In genomic region chr1:202004711-202005110, GRCh38 we compare ENCODE assay signal across 16 cellular contexts. TPM values are rescaled to one million over a fixed set of nuclear protein-coding genes. Genes with fewer than 3 reads are reported as not detected.
"Had no signal": no experiment of that assay in that cellular context is flagged by ENCODE, and none has a peak within 500 bp of the region (broad histone marks: within the 10 kb centered on the region; RNA-seq: fewer than 3 reads in every experiment).

No MANE protein-coding gene starts in this region.

- H3K27me3 ChIP-seq: gastrocnemius medialis had no signal

- ATAC-seq: activated naive CD8-positive, alpha-beta T cell treated with anti-CD3 and anti-CD28 coated beads, Interleukin-2, amount 50 U/mL, for 24 hours; gastrocnemius medialis; lower lobe of right lung; natural killer cell treated with Interleukin-12 subunit alpha and Interleukin-12 subunit beta and Interleukin-15 and Interleukin-18, amount 100 ng/mL, for 72 hours; stimulated activated naive CD8-positive, alpha-beta T cell treated with anti-CD3 and anti-CD28 coated beads, Interleukin-15, Interleukin-2, amounts not matched to agents 100 U/mL and 50 U/mL, for 24 hours had no signal

- DNase-seq: activated B cell treated with CpG ODN at 0.5 μM for 24 hours; activated CD4-positive, alpha-beta T cell treated with anti-CD3 and anti-CD28 coated beads, Interleukin-2, amount 10 ng/mL, durations not matched to agents 7 days and 5 days; activated CD8-positive, alpha-beta memory T cell treated with anti-CD3 and anti-CD28 coated beads for 24 hours; activated naive CD4-positive, alpha-beta T cell treated with Interleukin-2 at 50 U/mL for 16 hours; activated naive CD8-positive, alpha-beta T cell treated with anti-CD3 and anti-CD28 coated beads, Interleukin-2, amount 50 U/mL, for 24 hours; effector memory CD4-positive, alpha-beta T cell; gastrocnemius medialis; hippocampal formation; lower lobe of right lung; stimulated activated CD4-positive, alpha-beta T cell treated with anti-CD3 and anti-CD28 coated beads, Interleukin-4, amount 100 ng/mL, for 1 hour; stimulated activated CD8-positive, alpha-beta memory T cell treated with anti-CD3 and anti-CD28 coated beads, Interleukin-4, amount 100 ng/mL, for 48 hours; stimulated activated naive CD8-positive, alpha-beta T cell treated with anti-CD3 and anti-CD28 coated beads, Interleukin-15, Interleukin-2, amounts not matched to agents 100 U/mL and 50 U/mL, for 24 hours had no signal

- H3K27me3 Mint-ChIP-seq: activated B cell treated with CpG ODN at 0.5 μM for 24 hours; activated CD4-positive, alpha-beta T cell treated with anti-CD3 and anti-CD28 coated beads, Interleukin-2, amount 10 ng/mL, durations not matched to agents 7 days and 5 days; activated naive CD8-positive, alpha-beta T cell treated with anti-CD3 and anti-CD28 coated beads, Interleukin-2, amount 50 U/mL, for 24 hours; natural killer cell treated with Interleukin-12 subunit alpha and Interleukin-12 subunit beta and Interleukin-15 and Interleukin-18, amount 100 ng/mL, for 72 hours had no signal

- H3K27ac Mint-ChIP-seq: activated B cell treated with CpG ODN at 0.5 μM for 24 hours; activated naive CD8-positive, alpha-beta T cell treated with anti-CD3 and anti-CD28 coated beads, Interleukin-2, amount 50 U/mL, for 24 hours; natural killer cell treated with Interleukin-12 subunit alpha and Interleukin-12 subunit beta and Interleukin-15 and Interleukin-18, amount 100 ng/mL, for 72 hours; T-helper 1 cell treated with Interleukin-12 subunit alpha and Interleukin-12 subunit beta and Interleukin-4 antibody, amounts not matched to agents 30 μg/mL and 1 μg/mL, for 36 hours had no signal

- H3K4me1 ChIP-seq: gastrocnemius medialis had no signal

- H3K4me3 Mint-ChIP-seq: activated B cell treated with CpG ODN at 0.5 μM for 24 hours; activated CD4-positive, alpha-beta T cell treated with anti-CD3 and anti-CD28 coated beads, Interleukin-2, amount 10 ng/mL, durations not matched to agents 7 days and 5 days; activated naive CD8-positive, alpha-beta T cell treated with anti-CD3 and anti-CD28 coated beads, Interleukin-2, amount 50 U/mL, for 24 hours; natural killer cell treated with Interleukin-12 subunit alpha and Interleukin-12 subunit beta and Interleukin-15 and Interleukin-18, amount 100 ng/mL, for 72 hours; T-helper 1 cell treated with Interleukin-12 subunit alpha and Interleukin-12 subunit beta and Interleukin-4 antibody, amounts not matched to agents 30 μg/mL and 1 μg/mL, for 36 hours had no signal

- H3K27ac ChIP-seq: coronary artery, gastrocnemius medialis, lower lobe of right lung, thoracic aorta had no signal

- H3K9me3 Mint-ChIP-seq: activated B cell treated with CpG ODN at 0.5 μM for 24 hours; activated CD4-positive, alpha-beta T cell treated with anti-CD3 and anti-CD28 coated beads, Interleukin-2, amount 10 ng/mL, durations not matched to agents 7 days and 5 days; activated naive CD8-positive, alpha-beta T cell treated with anti-CD3 and anti-CD28 coated beads, Interleukin-2, amount 50 U/mL, for 24 hours; natural killer cell treated with Interleukin-12 subunit alpha and Interleukin-12 subunit beta and Interleukin-15 and Interleukin-18, amount 100 ng/mL, for 72 hours; T-helper 1 cell treated with Interleukin-12 subunit alpha and Interleukin-12 subunit beta and Interleukin-4 antibody, amounts not matched to agents 30 μg/mL and 1 μg/mL, for 36 hours had no signal

- H3K4me1 Mint-ChIP-seq: activated CD4-positive, alpha-beta T cell treated with anti-CD3 and anti-CD28 coated beads, Interleukin-2, amount 10 ng/mL, durations not matched to agents 7 days and 5 days; activated naive CD8-positive, alpha-beta T cell treated with anti-CD3 and anti-CD28 coated beads, Interleukin-2, amount 50 U/mL, for 24 hours had no signal

- H3K9me3 ChIP-seq: gastrocnemius medialis, lower lobe of right lung, thoracic aorta had no signal

- H3K4me3 ChIP-seq: coronary artery, gastrocnemius medialis, lower lobe of right lung, thoracic aorta had no signal

RNA-seq across cellular contexts. Expression of gene LMOD1, which starts 58.4 kb away (rescaled TPM):
- total RNA-seq: activated B cell treated with CpG ODN at 0.5 μM for 24 hours; activated CD4-positive, alpha-beta T cell treated with anti-CD3 and anti-CD28 coated beads, Interleukin-2, amount 10 ng/mL, durations not matched to agents 7 days and 5 days; natural killer cell treated with Interleukin-12 subunit alpha and Interleukin-12 subunit beta and Interleukin-15 and Interleukin-18, amount 100 ng/mL, for 72 hours had no signal
